ENCODE assay signal across 15 cellular contexts in the genomic region with DNA sequence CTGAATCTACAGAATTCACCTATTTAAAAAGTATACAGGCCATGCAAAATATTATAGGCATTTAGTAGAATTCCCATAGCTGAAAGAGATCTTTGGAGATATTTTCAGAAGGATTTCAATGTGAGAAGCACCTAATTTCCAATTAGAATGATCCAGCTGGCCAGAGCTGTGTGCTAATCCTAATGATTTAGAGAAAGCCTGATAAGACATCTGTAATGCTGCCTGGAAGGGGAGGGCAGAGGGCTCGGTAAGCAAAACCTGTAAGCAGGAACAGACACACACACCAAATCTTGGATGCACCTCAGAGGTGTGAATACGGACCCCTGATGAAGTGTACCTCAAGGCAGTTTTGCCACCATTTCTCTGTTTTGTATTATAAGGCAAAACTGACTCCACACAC. TPM values are rescaled to one million over a fixed set of nuclear protein-coding genes. Genes with fewer than 3 reads are reported as not detected.
A peak's percentile ranks its signal among the peaks of the same experiment; 100 is the strongest.
DNase-seq lines count a peak whose midpoint lies in the region; ATAC-seq, FAIRE-seq and TF ChIP-seq lines count a peak whose summit lies in the region.
"Had no signal": no experiment of that assay in that cellular context is flagged by ENCODE, and none has a peak within 500 bp of the region (broad histone marks: within the 10 kb centered on the region; RNA-seq: fewer than 3 reads in every experiment).

No MANE protein-coding gene starts in this region.

- H3K9ac ChIP-seq in keratinocyte (ENCODE audit: control insufficient read depth, extremely low read depth, insufficient read depth, low read length), result peak overlapping the region; percentile 70

- no peak overlapping the region for H3K4me3 ChIP-seq in keratinocyte (ENCODE audit: control insufficient read depth in 2 of 3, extremely low read depth in 1 of 3, insufficient read depth in 2 of 3, low read depth in 1 of 3, low read length in 3 of 3)
- H3K4me3 ChIP-seq in thyroid gland (replicated peaks in 1 of 3), result no peak overlapping the region
- no peak overlapping the region for H3K4me3 ChIP-seq in H7 (ENCODE audit: insufficient read depth, low read depth, low read length)
- no peak overlapping the region for H3K4me3 ChIP-seq in uterus

- dilution Hi-C loops in keratinocyte (cut with MboI; ENCODE audit: extremely low pct_ligation_motif_present, low sequenced_read_pairs), result no loop called here

- no peaks in the 10 kb centered on the region for H3K9me3 Mint-ChIP-seq in activated CD4-positive, alpha-beta T cell treated with anti-CD3 and anti-CD28 coated beads, Interleukin-2, amount 10 ng/mL, durations not matched to agents 24 days and 14 days
- no peaks in the 10 kb centered on the region for H3K9me3 Mint-ChIP-seq in T-cell

- H4K20me1 ChIP-seq in keratinocyte (ENCODE audit: control insufficient read depth, extremely low read depth, insufficient read depth, low read length), result no peaks in the 10 kb centered on the region

- CTCF ChIA-PET in T-cell (lab: Charles Lee), result interaction anchor here (0.5 to 1.8 kb wide), 4 partner anchors 12 to 199 kb away, joined by 3 to 7 read pairs (median 4); no protein-coding TSS in a partner anchor

- peaks cover 73% of the 10 kb centered on the region for H3K4me1 Mint-ChIP-seq in activated CD4-positive, alpha-beta T cell treated with anti-CD3 and anti-CD28 coated beads, Interleukin-2, amount 10 ng/mL, durations not matched to agents 24 days and 14 days
- peaks cover 80 to 90% (median 83%) of the 10 kb centered on the region in 3 donors for H3K4me1 Mint-ChIP-seq in T-cell

- peak overlapping the region; percentile 10 for H3K27ac Mint-ChIP-seq in activated CD4-positive, alpha-beta T cell treated with anti-CD3 and anti-CD28 coated beads, Interleukin-2, amount 10 ng/mL, durations not matched to agents 24 days and 14 days
- H3K27ac Mint-ChIP-seq in T-cell, result peak overlapping the region; percentile 27 to 44

- no peaks in the 10 kb centered on the region for H3K27me3 Mint-ChIP-seq in activated CD4-positive, alpha-beta T cell treated with anti-CD3 and anti-CD28 coated beads, Interleukin-2, amount 10 ng/mL, durations not matched to agents 24 days and 14 days
- no peaks in the 10 kb centered on the region for H3K27me3 Mint-ChIP-seq in T-cell

- H3K36me3 ChIP-seq in keratinocyte (ENCODE audit: control insufficient read depth in 2 of 2, extremely low read depth in 1 of 2, insufficient read depth in 2 of 2, low read length in 2 of 2), result peaks cover 7 to 11% of the 10 kb centered on the region in 2 experiments
- peaks cover 10 to 11% of the 10 kb centered on the region in 2 donors for H3K36me3 ChIP-seq in thyroid gland
- 0 out of 2 replicates have a peak, but pooled peaks cover 1% of the 10 kb centered on the region for H3K36me3 ChIP-seq in H7 (replicated peaks; ENCODE audit: control insufficient read depth, insufficient read depth, low read length)
- no peaks in the 10 kb centered on the region for H3K36me3 ChIP-seq in uterus

- TF ChIP-seq CTCF in keratinocyte (optimal IDR thresholded peaks at IDR 0.05 in 1 of 3, IDR thresholded peaks at IDR 0.05 in 1 of 3, conservative IDR thresholded peaks at IDR 0.05 in 1 of 3; ENCODE audit: extremely low read depth in 1 of 3, insufficient read depth in 2 of 3, low read length in 3 of 3) (no peak), thyroid gland (IDR thresholded peaks at IDR 0.05) (no peak), uterus (IDR thresholded peaks at IDR 0.05) (no peak)

- POLR2A ChIA-PET in T-cell (lab: Charles Lee), result interaction anchor here in 1 of 2 donors (0.6 kb wide), 1 partner anchor 222 kb away, joined by 3 read pairs; no protein-coding TSS in a partner anchor

- H3K9me3 ChIP-seq in keratinocyte (ENCODE audit: control insufficient read depth, low read depth, low read length), result no peaks in the 10 kb centered on the region
- no peaks in the 10 kb centered on the region for H3K9me3 ChIP-seq in thyroid gland
- H3K9me3 ChIP-seq in uterus, result no peaks in the 10 kb centered on the region

- ATAC-seq in T-cell (replicated peaks in 1 of 4), result no peak

- H3K4me3 Mint-ChIP-seq in activated CD4-positive, alpha-beta T cell treated with anti-CD3 and anti-CD28 coated beads, Interleukin-2, amount 10 ng/mL, durations not matched to agents 24 days and 14 days, result no peak overlapping the region
- peak overlapping the region in 1 of 3 donors; percentile 25 for H3K4me3 Mint-ChIP-seq in T-cell

- peaks cover 23% of the 10 kb centered on the region for H3K36me3 Mint-ChIP-seq in activated CD4-positive, alpha-beta T cell treated with anti-CD3 and anti-CD28 coated beads, Interleukin-2, amount 10 ng/mL, durations not matched to agents 24 days and 14 days (ENCODE audit: low read depth)
- peaks cover 10% of the 10 kb centered on the region for H3K36me3 Mint-ChIP-seq in T-cell

- no peak for DNase-seq in activated CD4-positive, alpha-beta T cell treated with anti-CD3 and anti-CD28 coated beads, Interleukin-2, amount 10 ng/mL, durations not matched to agents 24 days and 14 days
- no peak for DNase-seq in activated CD4-positive, alpha-beta T cell treated with anti-CD3 and anti-CD28 coated beads, Interleukin-2, amount 50 U/mL, for 48 hours
- DNase-seq in T-cell, result peak in 1 of 34 experiments; percentile 2
- no peak for DNase-seq in keratinocyte (ENCODE audit: low read depth, low spot score)
- no peak for DNase-seq in thyroid gland
- no peak for DNase-seq in H7
- DNase-seq in stimulated activated CD4-positive, alpha-beta T cell treated with anti-CD3 and anti-CD28 coated beads, Interleukin-15, amount 100 ng/mL, for 24 hours, result no peak
- DNase-seq in uterus, result no peak
- DNase-seq: 8988T; activated CD4-positive, alpha-beta T cell treated with anti-CD3 and anti-CD28 coated beads, Interleukin-2, amount 50 U/mL, for 4 hours; activated effector memory CD4-positive, alpha-beta T cell treated with anti-CD3 and anti-CD28 coated beads, Interleukin-2, amount 50 U/mL, for 16 hours; brain microvascular endothelial cell; midbrain; stimulated activated CD4-positive, alpha-beta T cell treated with anti-CD3 and anti-CD28 coated beads, Interleukin-2, amount 100 ng/mL, for 48 hours; T-helper 9 cell had no signal

- H3K27ac ChIP-seq in keratinocyte (ENCODE audit: control insufficient read depth, insufficient read depth, low read length), result peak overlapping the region; percentile 91
- H3K27ac ChIP-seq in thyroid gland, result peak overlapping the region; percentile 20 to 51 (median 31)
- H3K27ac ChIP-seq in uterus, result no peak overlapping the region
- H3K27ac ChIP-seq: brain microvascular endothelial cell had no signal

- H3K9me1 ChIP-seq in keratinocyte (ENCODE audit: control insufficient read depth, extremely low read depth, insufficient read depth, low read length), result peaks cover 3% of the 10 kb centered on the region

- H3K4me2 ChIP-seq in keratinocyte (ENCODE audit: control insufficient read depth, extremely low read depth, insufficient read depth, low read depth, low read length), result peak overlapping the region; percentile 83

- no peaks in the 10 kb centered on the region for H3K27me3 ChIP-seq in keratinocyte (ENCODE audit: control insufficient read depth, extremely low read depth, insufficient read depth, low read length)
- H3K27me3 ChIP-seq in thyroid gland, result no peaks in the 10 kb centered on the region
- H3K27me3 ChIP-seq in H7 (ENCODE audit: control insufficient read depth, insufficient read depth, low read length), result no peaks in the 10 kb centered on the region; the same call in 1 of the 2 replicates
- H3K27me3 ChIP-seq in uterus, result no peaks in the 10 kb centered on the region
- H3K27me3 ChIP-seq: brain microvascular endothelial cell had no signal

- H3K79me2 ChIP-seq in keratinocyte (ENCODE audit: control insufficient read depth, insufficient read depth, low read length), result peaks cover 81% of the 10 kb centered on the region

- H2AFZ ChIP-seq in keratinocyte (ENCODE audit: control insufficient read depth, low read length), result no peak overlapping the region

- intact Hi-C loops in activated CD4-positive, alpha-beta T cell treated with anti-CD3 and anti-CD28 coated beads, Interleukin-2, amount 10 ng/mL, durations not matched to agents 24 days and 14 days (cut with micrococcal nuclease), result no loop called here
- intact Hi-C loops in thyroid gland (cut with DNase I), result no loop called here
- intact Hi-C loops in uterus (cut with DNase I; ENCODE audit: low total_unique reads), result no loop called here

- WGBS in thyroid gland, 2 donors, result 66 to 69% methylated on average over 2 of the region's 2 CpGs

- peaks cover 83% of the 10 kb centered on the region for H3K4me1 ChIP-seq in keratinocyte (ENCODE audit: control insufficient read depth, extremely low read depth, insufficient read depth, low read length)
- peaks cover 28 to 68% of the 10 kb centered on the region in 2 donors for H3K4me1 ChIP-seq in thyroid gland
- H3K4me1 ChIP-seq in uterus, result peaks cover 0 to 6% of the 10 kb centered on the region in 2 donors

- FAIRE-seq in keratinocyte (lab: Jason Lieb, UNC), result no peak

- no peak for TF ChIP-seq POLR2A in thyroid gland (IDR thresholded peaks at IDR 0.05)
- TF ChIP-seq POLR2A in uterus (IDR thresholded peaks at IDR 0.05), result no peak

RNA-seq across cellular contexts. Expression of a gene that starts 14.0 kb away (rescaled TPM):
- total RNA-seq in activated CD4-positive, alpha-beta T cell treated with anti-CD3 and anti-CD28 coated beads, Interleukin-2, amount 10 ng/mL, durations not matched to agents 24 days and 14 days, result 24.6 and 26.7 TPM in 2 replicates
- 10 to 100 TPM; 22.8 to 39.7 (median 27.4) TPM for total RNA-seq in T-cell
- polyA plus RNA-seq in keratinocyte, result 11.2 to 13.4 TPM (median 13.1 TPM) in 3 replicates
- 13.1 TPM for polyA plus RNA-seq in keratinocyte (2011; ENCODE audit: low read depth)
- polyA plus RNA-seq in keratinocyte (2011; cell fraction: cytosol; rRNA removed), result 10.2 and 14.2 TPM in 2 replicates
- 20.6 and 23.7 TPM in 2 replicates for polyA plus RNA-seq in keratinocyte (2011; cell fraction: nucleus; rRNA removed)
- 16.7 and 27.2 TPM in 2 replicates for polyA plus RNA-seq in keratinocyte (2012; ENCODE audit: low replicate concordance)
- polyA minus RNA-seq in keratinocyte, result 13.2 to 19.6 TPM (median 16.9 TPM) in 3 replicates
- 15.2 TPM for polyA minus RNA-seq in keratinocyte (2011; cell fraction: cytosol; rRNA and poly(A)+ RNA removed)
- polyA minus RNA-seq in keratinocyte (2011; cell fraction: nucleus; rRNA and poly(A)+ RNA removed), result 12.3 and 23.7 TPM in 2 replicates
- 10 to 100 TPM; 13.7 to 17.3 (median 16.6) TPM for total RNA-seq in thyroid gland
- total RNA-seq in H7 (2014; rRNA removed; shearing (Covaris generic)), result 4.0 and 4.4 TPM in 2 replicates
- 10 to 100 TPM in 2 of 4 donors, 1 to 10 TPM in 2; 1.8 to 29.5 (median 8.9) TPM for total RNA-seq in uterus

Comparison
In these comparisons a context has a peak if more than half of its experiments do, and no peak if none do; other contexts are left out.
1. H3K27ac ChIP-seq: peak in keratinocyte (single experiment) and thyroid gland (3 of 3); none in uterus (0 of 2).